ENCODE assay signal across 13 cellular contexts in the genomic region with DNA sequence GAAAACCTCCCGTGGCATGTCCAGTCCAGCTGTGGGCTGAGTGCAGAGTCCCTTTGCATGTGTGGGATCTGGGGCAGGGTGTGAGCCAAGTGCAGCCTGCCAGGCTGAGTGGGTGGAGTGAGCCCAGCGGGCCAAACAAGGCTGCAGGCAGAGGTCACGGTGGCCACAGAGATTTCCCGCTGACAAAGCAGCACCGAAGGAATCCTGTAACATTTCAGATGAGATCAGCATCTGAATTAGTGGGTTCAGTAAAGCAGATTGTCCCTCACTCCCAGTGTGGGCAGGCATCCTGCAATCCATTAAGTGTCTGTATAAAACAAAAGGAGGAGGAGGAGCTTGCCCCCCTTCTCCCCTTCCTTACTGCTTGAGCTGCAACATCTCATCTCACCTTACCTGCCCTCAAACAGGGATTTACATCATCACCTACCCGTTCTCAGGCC.
DNase-seq lines count a peak whose midpoint lies in the region; ATAC-seq and TF ChIP-seq lines count a peak whose summit lies in the region.
"Had no signal": no experiment of that assay in that cellular context is flagged by ENCODE, and none has a peak within 500 bp of the region (broad histone marks: within the 10 kb centered on the region; RNA-seq: fewer than 3 reads in every experiment).

No MANE protein-coding gene starts in this region.

- H3K27ac ChIP-seq in HUES48 (ENCODE audit: low read depth, low read length) (peak overlapping the region; percentile 83), iPS-18a (ENCODE audit: low read length) (peak overlapping the region; percentile 47)
- H3K27ac ChIP-seq: prostate gland had no signal

- in situ Hi-C loops in astrocyte of the spinal cord (cut with HindIII; ENCODE audit: low sequenced_read_pairs): no loop called here
- in situ Hi-C loops in HAP-1 (cut with MboI; ENCODE audit: low sequenced_read_pairs): no loop called here

- DNase-seq in astrocyte of the spinal cord (ENCODE audit: low read depth, low spot score): peak; percentile 41
- peak; percentile 81 for DNase-seq in renal cortical epithelial cell (ENCODE audit: low read depth)
- DNase-seq in omental fat pad (ENCODE audit: low spot score): no peak
- no peak for DNase-seq in activated T-cell treated with anti-CD3 and anti-CD28 coated beads for 4 hours
- DNase-seq in HAP-1 (ENCODE audit: low spot score in 2 of 2): no peak
- no peak for DNase-seq in HuH-7.5 (ENCODE audit: low spot score)
- DNase-seq: activated CD4-positive, alpha-beta T cell treated with anti-CD3 and anti-CD28 coated beads, Interleukin-2, amount 10 ng/mL, durations not matched to agents 7 days and 5 days; CD4-positive, alpha-beta T cell; effector CD4-positive, alpha-beta T cell; NCI-H526 had no signal

- H3K9me3 ChIP-seq in HUES48 (ENCODE audit: control insufficient read depth, insufficient read depth, low read length): no peaks in the 10 kb centered on the region
- no peaks in the 10 kb centered on the region for H3K9me3 ChIP-seq in iPS-18a (ENCODE audit: control insufficient read depth, low read depth, low read length)
- no peaks in the 10 kb centered on the region for H3K9me3 ChIP-seq in HAP-1
- H3K9me3 ChIP-seq: prostate gland had no signal

- peaks cover 49% of the 10 kb centered on the region for H3K4me1 ChIP-seq in HUES48 (ENCODE audit: control insufficient read depth, insufficient read depth, low read length)
- peaks cover 42% of the 10 kb centered on the region for H3K4me1 ChIP-seq in iPS-18a (ENCODE audit: control insufficient read depth, low read depth, low read length)
- no peaks in the 10 kb centered on the region for H3K4me1 ChIP-seq in HAP-1
- H3K4me1 ChIP-seq: prostate gland had no signal

- TF ChIP-seq CTCF in astrocyte of the spinal cord (IDR thresholded peaks at IDR 0.05; ENCODE audit: low read depth, low read length) (no peak), omental fat pad (IDR thresholded peaks at IDR 0.05) (no peak)

- H3K9ac ChIP-seq in HUES48 (ENCODE audit: low read depth, low read length) (peak overlapping the region; percentile 34; the same call in 1 of the 2 replicates), iPS-18a (ENCODE audit: low read length) (peak overlapping the region; percentile 26)

- ATAC-seq in omental fat pad (ENCODE audit: low FRiP score): no peak

- H3K4me3 ChIP-seq in HUES48 (ENCODE audit: low read depth, low read length) (no peak overlapping the region), astrocyte of the spinal cord (ENCODE audit: low read depth, low read length) (no peak overlapping the region), iPS-18a (ENCODE audit: low read length) (peak overlapping the region; percentile 23), HAP-1 (no peak overlapping the region)
- H3K4me3 ChIP-seq: prostate gland had no signal

- no peaks in the 10 kb centered on the region for H3K27me3 ChIP-seq in HUES48 (ENCODE audit: control insufficient read depth, insufficient read depth, low read length)
- H3K27me3 ChIP-seq in iPS-18a (ENCODE audit: control insufficient read depth, insufficient read depth, low read length): no peaks in the 10 kb centered on the region
- no peaks in the 10 kb centered on the region for H3K27me3 ChIP-seq in HAP-1 (ENCODE audit: low read depth)

- H3K36me3 ChIP-seq in HUES48 (ENCODE audit: control insufficient read depth, insufficient read depth, low read length) (no peaks in the 10 kb centered on the region), iPS-18a (ENCODE audit: control insufficient read depth, low read depth, low read length) (no peaks in the 10 kb centered on the region), HAP-1 (replicated peaks) (no peaks in the 10 kb centered on the region)
- H3K36me3 ChIP-seq: prostate gland had no signal

Comparison
In these comparisons a context has a peak if more than half of its experiments do, and no peak if none do; other contexts are left out.
1. DNase-seq: peak in astrocyte of the spinal cord (single experiment) and renal cortical epithelial cell (single experiment); none in omental fat pad (single experiment), activated T-cell treated with anti-CD3 and anti-CD28 coated beads for 4 hours (single experiment), HAP-1 (0 of 2) and HuH-7.5 (single experiment).